Comparison of ENCODE assay signal across 1 cellular context in the genomic region with DNA sequence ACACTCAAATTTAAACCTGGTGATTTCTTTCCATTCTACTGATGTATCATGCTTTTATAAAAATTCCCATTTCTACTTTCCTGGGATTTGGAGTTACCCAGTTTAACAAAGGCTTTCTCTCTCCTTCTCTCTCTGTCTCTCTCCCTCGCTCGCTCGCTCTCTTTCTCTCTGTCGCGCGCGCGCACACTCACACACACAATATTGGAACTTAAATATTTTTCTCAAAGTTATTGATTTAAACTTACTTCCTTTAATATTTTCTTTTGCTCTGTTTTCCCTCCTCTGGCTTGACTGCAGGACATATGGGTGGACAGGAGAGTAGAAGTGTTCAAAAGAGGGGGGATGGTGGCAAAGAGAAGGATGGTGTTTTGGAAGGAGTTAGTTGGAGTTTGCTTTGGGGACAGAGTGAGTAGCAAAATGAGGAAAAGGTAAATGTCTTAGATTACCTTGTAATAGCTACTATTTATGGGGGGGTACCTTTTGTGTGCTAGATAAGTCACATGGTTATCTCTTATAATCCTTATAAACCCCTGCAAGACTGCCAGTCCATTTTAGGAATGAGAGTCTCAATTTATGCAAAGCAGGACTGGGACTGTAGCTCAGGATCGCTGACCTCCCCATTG.
TF ChIP-seq lines count a peak whose summit lies in the region.

No MANE protein-coding gene starts in this region.

TF ChIP-seq in K562, 482 proteins besides CTCF, POLR2A, EP300 and RAD21 (continued from another document and continues in another):
- TF ChIP-seq, protein P1, sequence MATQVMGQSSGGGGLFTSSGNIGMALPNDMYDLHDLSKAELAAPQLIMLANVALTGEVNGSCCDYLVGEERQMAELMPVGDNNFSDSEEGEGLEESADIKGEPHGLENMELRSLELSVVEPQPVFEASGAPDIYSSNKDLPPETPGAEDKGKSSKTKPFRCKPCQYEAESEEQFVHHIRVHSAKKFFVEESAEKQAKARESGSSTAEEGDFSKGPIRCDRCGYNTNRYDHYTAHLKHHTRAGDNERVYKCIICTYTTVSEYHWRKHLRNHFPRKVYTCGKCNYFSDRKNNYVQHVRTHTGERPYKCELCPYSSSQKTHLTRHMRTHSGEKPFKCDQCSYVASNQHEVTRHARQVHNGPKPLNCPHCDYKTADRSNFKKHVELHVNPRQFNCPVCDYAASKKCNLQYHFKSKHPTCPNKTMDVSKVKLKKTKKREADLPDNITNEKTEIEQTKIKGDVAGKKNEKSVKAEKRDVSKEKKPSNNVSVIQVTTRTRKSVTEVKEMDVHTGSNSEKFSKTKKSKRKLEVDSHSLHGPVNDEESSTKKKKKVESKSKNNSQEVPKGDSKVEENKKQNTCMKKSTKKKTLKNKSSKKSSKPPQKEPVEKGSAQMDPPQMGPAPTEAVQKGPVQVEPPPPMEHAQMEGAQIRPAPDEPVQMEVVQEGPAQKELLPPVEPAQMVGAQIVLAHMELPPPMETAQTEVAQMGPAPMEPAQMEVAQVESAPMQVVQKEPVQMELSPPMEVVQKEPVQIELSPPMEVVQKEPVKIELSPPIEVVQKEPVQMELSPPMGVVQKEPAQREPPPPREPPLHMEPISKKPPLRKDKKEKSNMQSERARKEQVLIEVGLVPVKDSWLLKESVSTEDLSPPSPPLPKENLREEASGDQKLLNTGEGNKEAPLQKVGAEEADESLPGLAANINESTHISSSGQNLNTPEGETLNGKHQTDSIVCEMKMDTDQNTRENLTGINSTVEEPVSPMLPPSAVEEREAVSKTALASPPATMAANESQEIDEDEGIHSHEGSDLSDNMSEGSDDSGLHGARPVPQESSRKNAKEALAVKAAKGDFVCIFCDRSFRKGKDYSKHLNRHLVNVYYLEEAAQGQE (CRISPR knock-in tag; IDR thresholded peaks at IDR 0.05; ENCODE audit: low read depth), result no peak
- no peak for TF ChIP-seq TSC22D4 (tag; IDR thresholded peaks at IDR 0.05)
- TF ChIP-seq, protein P2, sequence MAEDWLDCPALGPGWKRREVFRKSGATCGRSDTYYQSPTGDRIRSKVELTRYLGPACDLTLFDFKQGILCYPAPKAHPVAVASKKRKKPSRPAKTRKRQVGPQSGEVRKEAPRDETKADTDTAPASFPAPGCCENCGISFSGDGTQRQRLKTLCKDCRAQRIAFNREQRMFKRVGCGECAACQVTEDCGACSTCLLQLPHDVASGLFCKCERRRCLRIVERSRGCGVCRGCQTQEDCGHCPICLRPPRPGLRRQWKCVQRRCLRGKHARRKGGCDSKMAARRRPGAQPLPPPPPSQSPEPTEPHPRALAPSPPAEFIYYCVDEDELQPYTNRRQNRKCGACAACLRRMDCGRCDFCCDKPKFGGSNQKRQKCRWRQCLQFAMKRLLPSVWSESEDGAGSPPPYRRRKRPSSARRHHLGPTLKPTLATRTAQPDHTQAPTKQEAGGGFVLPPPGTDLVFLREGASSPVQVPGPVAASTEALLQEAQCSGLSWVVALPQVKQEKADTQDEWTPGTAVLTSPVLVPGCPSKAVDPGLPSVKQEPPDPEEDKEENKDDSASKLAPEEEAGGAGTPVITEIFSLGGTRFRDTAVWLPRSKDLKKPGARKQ (CRISPR knock-in tag; IDR thresholded peaks at IDR 0.05), result no peak
- TF ChIP-seq KLF6 (CRISPR knock-in tag; IDR thresholded peaks at IDR 0.05; ENCODE audit: borderline replicate concordance), result no peak
- no peak for TF ChIP-seq SNIP1 (IDR thresholded peaks at IDR 0.05; ENCODE audit: low read depth)
- no peak for TF ChIP-seq SMARCA4 (IDR thresholded peaks at IDR 0.05)
- TF ChIP-seq CBX8 (IDR thresholded peaks at IDR 0.05; ENCODE audit: borderline replicate concordance, extremely low read depth, low read depth, low read length, poor library complexity, severe bottlenecking), result no peak
- TF ChIP-seq, protein P3, sequence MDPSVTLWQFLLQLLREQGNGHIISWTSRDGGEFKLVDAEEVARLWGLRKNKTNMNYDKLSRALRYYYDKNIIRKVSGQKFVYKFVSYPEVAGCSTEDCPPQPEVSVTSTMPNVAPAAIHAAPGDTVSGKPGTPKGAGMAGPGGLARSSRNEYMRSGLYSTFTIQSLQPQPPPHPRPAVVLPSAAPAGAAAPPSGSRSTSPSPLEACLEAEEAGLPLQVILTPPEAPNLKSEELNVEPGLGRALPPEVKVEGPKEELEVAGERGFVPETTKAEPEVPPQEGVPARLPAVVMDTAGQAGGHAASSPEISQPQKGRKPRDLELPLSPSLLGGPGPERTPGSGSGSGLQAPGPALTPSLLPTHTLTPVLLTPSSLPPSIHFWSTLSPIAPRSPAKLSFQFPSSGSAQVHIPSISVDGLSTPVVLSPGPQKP (CRISPR knock-in tag; IDR thresholded peaks at IDR 0.05), result no peak
- no peak for TF ChIP-seq TAF7 (tag; IDR thresholded peaks at IDR 0.05)
- TF ChIP-seq NR4A1 (CRISPR knock-in tag; IDR thresholded peaks at IDR 0.05), result no peak
- no peak for TF ChIP-seq NR4A1 (tag; IDR thresholded peaks at IDR 0.05)
- no peak for TF ChIP-seq XRCC3 (IDR thresholded peaks at IDR 0.05)
- TF ChIP-seq CEBPG (CRISPR knock-in tag; IDR thresholded peaks at IDR 0.05), result no peak
- no peak for TF ChIP-seq CEBPG (tag; conservative IDR thresholded peaks at IDR 0.05 in 1 of 2, IDR thresholded peaks at IDR 0.05 in 1 of 2)
- TF ChIP-seq NFE2L1 (tag; IDR thresholded peaks at IDR 0.05; ENCODE audit: borderline replicate concordance, low read depth), result no peak
- no peak for TF ChIP-seq MEF2D (tag; conservative IDR thresholded peaks at IDR 0.05; ENCODE audit: low read depth)
- TF ChIP-seq ZNF12 (CRISPR knock-in tag; IDR thresholded peaks at IDR 0.05), result no peak
- no peak for TF ChIP-seq SAFB2 (IDR thresholded peaks at IDR 0.05; ENCODE audit: borderline replicate concordance, low read depth, low read length, severe bottlenecking)
- TF ChIP-seq ZKSCAN1 (IDR thresholded peaks at IDR 0.05; ENCODE audit: low read depth, low read length), result no peak
- TF ChIP-seq, protein P4, sequence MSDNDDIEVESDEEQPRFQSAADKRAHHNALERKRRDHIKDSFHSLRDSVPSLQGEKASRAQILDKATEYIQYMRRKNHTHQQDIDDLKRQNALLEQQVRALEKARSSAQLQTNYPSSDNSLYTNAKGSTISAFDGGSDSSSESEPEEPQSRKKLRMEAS (CRISPR knock-in tag; IDR thresholded peaks at IDR 0.05), result no peak
- TF ChIP-seq, protein P5, sequence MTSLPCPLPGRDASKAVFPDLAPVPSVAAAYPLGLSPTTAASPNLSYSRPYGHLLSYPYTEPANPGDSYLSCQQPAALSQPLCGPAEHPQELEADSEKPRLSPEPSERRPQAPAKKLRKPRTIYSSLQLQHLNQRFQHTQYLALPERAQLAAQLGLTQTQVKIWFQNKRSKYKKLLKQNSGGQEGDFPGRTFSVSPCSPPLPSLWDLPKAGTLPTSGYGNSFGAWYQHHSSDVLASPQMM (CRISPR knock-in tag; IDR thresholded peaks at IDR 0.05), result no peak
- no peak for TF ChIP-seq HIVEP1 (CRISPR knock-in tag; IDR thresholded peaks at IDR 0.05)
- no peak for TF ChIP-seq ZNF41 (CRISPR knock-in tag; conservative IDR thresholded peaks at IDR 0.05)
- TF ChIP-seq, protein P6, sequence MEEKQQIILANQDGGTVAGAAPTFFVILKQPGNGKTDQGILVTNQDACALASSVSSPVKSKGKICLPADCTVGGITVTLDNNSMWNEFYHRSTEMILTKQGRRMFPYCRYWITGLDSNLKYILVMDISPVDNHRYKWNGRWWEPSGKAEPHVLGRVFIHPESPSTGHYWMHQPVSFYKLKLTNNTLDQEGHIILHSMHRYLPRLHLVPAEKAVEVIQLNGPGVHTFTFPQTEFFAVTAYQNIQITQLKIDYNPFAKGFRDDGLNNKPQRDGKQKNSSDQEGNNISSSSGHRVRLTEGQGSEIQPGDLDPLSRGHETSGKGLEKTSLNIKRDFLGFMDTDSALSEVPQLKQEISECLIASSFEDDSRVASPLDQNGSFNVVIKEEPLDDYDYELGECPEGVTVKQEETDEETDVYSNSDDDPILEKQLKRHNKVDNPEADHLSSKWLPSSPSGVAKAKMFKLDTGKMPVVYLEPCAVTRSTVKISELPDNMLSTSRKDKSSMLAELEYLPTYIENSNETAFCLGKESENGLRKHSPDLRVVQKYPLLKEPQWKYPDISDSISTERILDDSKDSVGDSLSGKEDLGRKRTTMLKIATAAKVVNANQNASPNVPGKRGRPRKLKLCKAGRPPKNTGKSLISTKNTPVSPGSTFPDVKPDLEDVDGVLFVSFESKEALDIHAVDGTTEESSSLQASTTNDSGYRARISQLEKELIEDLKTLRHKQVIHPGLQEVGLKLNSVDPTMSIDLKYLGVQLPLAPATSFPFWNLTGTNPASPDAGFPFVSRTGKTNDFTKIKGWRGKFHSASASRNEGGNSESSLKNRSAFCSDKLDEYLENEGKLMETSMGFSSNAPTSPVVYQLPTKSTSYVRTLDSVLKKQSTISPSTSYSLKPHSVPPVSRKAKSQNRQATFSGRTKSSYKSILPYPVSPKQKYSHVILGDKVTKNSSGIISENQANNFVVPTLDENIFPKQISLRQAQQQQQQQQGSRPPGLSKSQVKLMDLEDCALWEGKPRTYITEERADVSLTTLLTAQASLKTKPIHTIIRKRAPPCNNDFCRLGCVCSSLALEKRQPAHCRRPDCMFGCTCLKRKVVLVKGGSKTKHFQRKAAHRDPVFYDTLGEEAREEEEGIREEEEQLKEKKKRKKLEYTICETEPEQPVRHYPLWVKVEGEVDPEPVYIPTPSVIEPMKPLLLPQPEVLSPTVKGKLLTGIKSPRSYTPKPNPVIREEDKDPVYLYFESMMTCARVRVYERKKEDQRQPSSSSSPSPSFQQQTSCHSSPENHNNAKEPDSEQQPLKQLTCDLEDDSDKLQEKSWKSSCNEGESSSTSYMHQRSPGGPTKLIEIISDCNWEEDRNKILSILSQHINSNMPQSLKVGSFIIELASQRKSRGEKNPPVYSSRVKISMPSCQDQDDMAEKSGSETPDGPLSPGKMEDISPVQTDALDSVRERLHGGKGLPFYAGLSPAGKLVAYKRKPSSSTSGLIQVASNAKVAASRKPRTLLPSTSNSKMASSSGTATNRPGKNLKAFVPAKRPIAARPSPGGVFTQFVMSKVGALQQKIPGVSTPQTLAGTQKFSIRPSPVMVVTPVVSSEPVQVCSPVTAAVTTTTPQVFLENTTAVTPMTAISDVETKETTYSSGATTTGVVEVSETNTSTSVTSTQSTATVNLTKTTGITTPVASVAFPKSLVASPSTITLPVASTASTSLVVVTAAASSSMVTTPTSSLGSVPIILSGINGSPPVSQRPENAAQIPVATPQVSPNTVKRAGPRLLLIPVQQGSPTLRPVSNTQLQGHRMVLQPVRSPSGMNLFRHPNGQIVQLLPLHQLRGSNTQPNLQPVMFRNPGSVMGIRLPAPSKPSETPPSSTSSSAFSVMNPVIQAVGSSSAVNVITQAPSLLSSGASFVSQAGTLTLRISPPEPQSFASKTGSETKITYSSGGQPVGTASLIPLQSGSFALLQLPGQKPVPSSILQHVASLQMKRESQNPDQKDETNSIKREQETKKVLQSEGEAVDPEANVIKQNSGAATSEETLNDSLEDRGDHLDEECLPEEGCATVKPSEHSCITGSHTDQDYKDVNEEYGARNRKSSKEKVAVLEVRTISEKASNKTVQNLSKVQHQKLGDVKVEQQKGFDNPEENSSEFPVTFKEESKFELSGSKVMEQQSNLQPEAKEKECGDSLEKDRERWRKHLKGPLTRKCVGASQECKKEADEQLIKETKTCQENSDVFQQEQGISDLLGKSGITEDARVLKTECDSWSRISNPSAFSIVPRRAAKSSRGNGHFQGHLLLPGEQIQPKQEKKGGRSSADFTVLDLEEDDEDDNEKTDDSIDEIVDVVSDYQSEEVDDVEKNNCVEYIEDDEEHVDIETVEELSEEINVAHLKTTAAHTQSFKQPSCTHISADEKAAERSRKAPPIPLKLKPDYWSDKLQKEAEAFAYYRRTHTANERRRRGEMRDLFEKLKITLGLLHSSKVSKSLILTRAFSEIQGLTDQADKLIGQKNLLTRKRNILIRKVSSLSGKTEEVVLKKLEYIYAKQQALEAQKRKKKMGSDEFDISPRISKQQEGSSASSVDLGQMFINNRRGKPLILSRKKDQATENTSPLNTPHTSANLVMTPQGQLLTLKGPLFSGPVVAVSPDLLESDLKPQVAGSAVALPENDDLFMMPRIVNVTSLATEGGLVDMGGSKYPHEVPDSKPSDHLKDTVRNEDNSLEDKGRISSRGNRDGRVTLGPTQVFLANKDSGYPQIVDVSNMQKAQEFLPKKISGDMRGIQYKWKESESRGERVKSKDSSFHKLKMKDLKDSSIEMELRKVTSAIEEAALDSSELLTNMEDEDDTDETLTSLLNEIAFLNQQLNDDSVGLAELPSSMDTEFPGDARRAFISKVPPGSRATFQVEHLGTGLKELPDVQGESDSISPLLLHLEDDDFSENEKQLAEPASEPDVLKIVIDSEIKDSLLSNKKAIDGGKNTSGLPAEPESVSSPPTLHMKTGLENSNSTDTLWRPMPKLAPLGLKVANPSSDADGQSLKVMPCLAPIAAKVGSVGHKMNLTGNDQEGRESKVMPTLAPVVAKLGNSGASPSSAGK (IDR thresholded peaks at IDR 0.05), result no peak
- TF ChIP-seq, protein P7, sequence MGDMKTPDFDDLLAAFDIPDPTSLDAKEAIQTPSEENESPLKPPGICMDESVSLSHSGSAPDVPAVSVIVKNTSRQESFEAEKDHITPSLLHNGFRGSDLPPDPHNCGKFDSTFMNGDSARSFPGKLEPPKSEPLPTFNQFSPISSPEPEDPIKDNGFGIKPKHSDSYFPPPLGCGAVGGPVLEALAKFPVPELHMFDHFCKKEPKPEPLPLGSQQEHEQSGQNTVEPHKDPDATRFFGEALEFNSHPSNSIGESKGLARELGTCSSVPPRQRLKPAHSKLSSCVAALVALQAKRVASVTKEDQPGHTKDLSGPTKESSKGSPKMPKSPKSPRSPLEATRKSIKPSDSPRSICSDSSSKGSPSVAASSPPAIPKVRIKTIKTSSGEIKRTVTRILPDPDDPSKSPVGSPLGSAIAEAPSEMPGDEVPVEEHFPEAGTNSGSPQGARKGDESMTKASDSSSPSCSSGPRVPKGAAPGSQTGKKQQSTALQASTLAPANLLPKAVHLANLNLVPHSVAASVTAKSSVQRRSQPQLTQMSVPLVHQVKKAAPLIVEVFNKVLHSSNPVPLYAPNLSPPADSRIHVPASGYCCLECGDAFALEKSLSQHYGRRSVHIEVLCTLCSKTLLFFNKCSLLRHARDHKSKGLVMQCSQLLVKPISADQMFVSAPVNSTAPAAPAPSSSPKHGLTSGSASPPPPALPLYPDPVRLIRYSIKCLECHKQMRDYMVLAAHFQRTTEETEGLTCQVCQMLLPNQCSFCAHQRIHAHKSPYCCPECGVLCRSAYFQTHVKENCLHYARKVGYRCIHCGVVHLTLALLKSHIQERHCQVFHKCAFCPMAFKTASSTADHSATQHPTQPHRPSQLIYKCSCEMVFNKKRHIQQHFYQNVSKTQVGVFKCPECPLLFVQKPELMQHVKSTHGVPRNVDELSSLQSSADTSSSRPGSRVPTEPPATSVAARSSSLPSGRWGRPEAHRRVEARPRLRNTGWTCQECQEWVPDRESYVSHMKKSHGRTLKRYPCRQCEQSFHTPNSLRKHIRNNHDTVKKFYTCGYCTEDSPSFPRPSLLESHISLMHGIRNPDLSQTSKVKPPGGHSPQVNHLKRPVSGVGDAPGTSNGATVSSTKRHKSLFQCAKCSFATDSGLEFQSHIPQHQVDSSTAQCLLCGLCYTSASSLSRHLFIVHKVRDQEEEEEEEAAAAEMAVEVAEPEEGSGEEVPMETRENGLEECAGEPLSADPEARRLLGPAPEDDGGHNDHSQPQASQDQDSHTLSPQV (IDR thresholded peaks at IDR 0.05), result no peak
- no peak for TF ChIP-seq ARID1B (IDR thresholded peaks at IDR 0.05)
- TF ChIP-seq ZNF584 (CRISPR knock-in tag; IDR thresholded peaks at IDR 0.05; ENCODE audit: low read depth), result no peak
